In genomic region chr10:13637303-13637856, GRCh38 we compare ENCODE assay signal across 23 cellular contexts. TPM values are rescaled to one million over a fixed set of nuclear protein-coding genes. Genes with fewer than 3 reads are reported as not detected.
DNase-seq lines count a peak whose midpoint lies in the region; ATAC-seq lines count a peak whose summit lies in the region.
"Had no signal": no experiment of that assay in that cellular context is flagged by ENCODE, and none has a peak within 500 bp of the region (broad histone marks: within the 10 kb centered on the region; RNA-seq: fewer than 3 reads in every experiment).

No MANE protein-coding gene starts in this region.

- H3K36me3 ChIP-seq in skeletal muscle satellite cell (ENCODE audit: insufficient read depth, low read length), result peaks cover 7% of the 10 kb centered on the region

- H3K4me1 ChIP-seq in skeletal muscle satellite cell (ENCODE audit: control insufficient read depth, insufficient read depth, low read length), result peaks cover 24% of the 10 kb centered on the region
- H3K4me1 ChIP-seq: adrenal gland, upper lobe of left lung had no signal

- no peak for ATAC-seq in left lobe of liver
- ATAC-seq: psoas muscle, T-helper 17 cell had no signal

- no peaks in the 10 kb centered on the region for H3K27me3 ChIP-seq in skeletal muscle satellite cell (ENCODE audit: control insufficient read depth, insufficient read depth, low read length)
- H3K27me3 ChIP-seq: adrenal gland, neutrophil, upper lobe of left lung had no signal

- DNase-seq in NCI-H2081 (lab: John Stamatoyannopoulos, UW) (peak; percentile 22 to 45), NCI-H2081 treated with DMSO at 0.1 percent for 48 hours (lab: John Stamatoyannopoulos, UW) (no peak), NCI-H69 (lab: John Stamatoyannopoulos, UW) (peak; percentile 26), dermis blood vessel endothelial cell (peak; percentile 58), left lobe of liver (ENCODE audit: low spot score) (no peak), DMS153 treated with DMSO at 0.1 percent for 48 hours (lab: John Stamatoyannopoulos, UW; ENCODE audit: unreplicated experiment) (no peak), putamen (ENCODE audit: low spot score) (no peak)
- DNase-seq: activated CD4-positive, alpha-beta T cell treated with anti-CD3 and anti-CD28 coated beads for 4 hours; activated CD8-positive, alpha-beta memory T cell treated with anti-CD3 and anti-CD28 coated beads for 24 hours; activated gamma-delta T cell treated with Interleukin-2 at 50 U/mL for 16 hours; activated T-cell treated with anti-CD3 and anti-CD28 coated beads, Interleukin-2, amount 50 U/mL, for 1 hour; adrenal gland; CD4-positive, alpha-beta memory T cell; H9; NCI-H1436; NCI-H524 treated with DMSO at 0.1 percent for 48 hours; psoas muscle; stimulated activated CD4-positive, alpha-beta T cell treated with anti-CD3 and anti-CD28 coated beads, Interleukin-2, amount 100 ng/mL, for 24 hours; T-helper 17 cell; upper lobe of left lung had no signal

- H3K9ac ChIP-seq in skeletal muscle satellite cell (ENCODE audit: low read depth, low read length), result no peak overlapping the region

- peak overlapping the region; percentile 12 for H3K4me2 ChIP-seq in skeletal muscle satellite cell (ENCODE audit: low read length)

- no peak overlapping the region for H3K4me3 ChIP-seq in skeletal muscle satellite cell (ENCODE audit: low read length)
- H3K4me3 ChIP-seq: adrenal gland, psoas muscle, skin epidermis, upper lobe of left lung had no signal

- peaks cover under 1% of the 10 kb centered on the region for H3K9me3 ChIP-seq in skeletal muscle satellite cell (replicated peaks; ENCODE audit: low read length)
- H3K9me3 ChIP-seq: adrenal gland had no signal

RNA-seq across cellular contexts. Expression of gene PRPF18, which starts 50.6 kb away (rescaled TPM):
- total RNA-seq in dermis blood vessel endothelial cell (43.6 and 44.1 TPM in 2 replicates), left lobe of liver (8.8 TPM)
- 31.2 and 32.8 TPM in 2 replicates for total RNA-seq in skeletal muscle satellite cell (2012; rRNA removed)

Comparison
In these comparisons a context has a peak if more than half of its experiments do, and no peak if none do; other contexts are left out.
1. DNase-seq: peak in NCI-H2081 (2 of 2), NCI-H69 (single experiment) and dermis blood vessel endothelial cell (single experiment); none in NCI-H2081 treated with DMSO at 0.1 percent for 48 hours (single experiment), left lobe of liver (single experiment), DMS153 treated with DMSO at 0.1 percent for 48 hours (single experiment) and putamen (single experiment).